ENCODE assay signal across 8 cellular contexts in the genomic region with DNA sequence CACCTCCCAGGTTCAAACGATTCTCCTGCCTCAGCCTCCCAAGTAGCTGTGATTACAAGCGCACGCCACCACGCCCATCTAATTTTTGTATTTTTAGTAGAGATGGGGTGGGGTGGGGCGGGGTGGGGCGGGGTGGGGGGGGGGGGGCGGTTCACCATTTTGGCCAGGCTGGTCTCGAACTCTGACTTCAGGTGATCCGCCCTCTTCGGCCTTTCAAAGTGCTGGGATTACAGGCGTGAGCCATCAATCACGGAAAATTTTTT. TPM values are rescaled to one million over a fixed set of nuclear protein-coding genes. Genes with fewer than 3 reads are reported as not detected.
DNase-seq lines count a peak whose midpoint lies in the region; ATAC-seq and TF ChIP-seq lines count a peak whose summit lies in the region.

No MANE protein-coding gene starts in this region.

- peak overlapping the region; percentile 11; the same call in 1 of the 2 replicates for H3K27ac ChIP-seq in VCaP

- no peak for ATAC-seq in HG02798 (IDR thresholded peaks at IDR 0.05; ENCODE audit: poor library complexity, unreplicated experiment)

- DNase-seq in GM12865 (ENCODE audit: low read depth): no peak
- no peak for DNase-seq in fibroblast of villous mesenchyme (ENCODE audit: low read depth)
- DNase-seq in retinal pigment epithelial cell (ENCODE audit: low read depth): no peak
- no peak for DNase-seq in NCI-H2171 treated with DMSO at 0.1 percent for 48 hours (lab: John Stamatoyannopoulos, UW)
- DNase-seq in mucosa of gallbladder (ENCODE audit: low spot score): no peak
- DNase-seq in DMS153 treated with DMSO at 0.1 percent for 48 hours (lab: John Stamatoyannopoulos, UW; ENCODE audit: unreplicated experiment): no peak

- H3K4me3 ChIP-seq in GM12865 (ENCODE audit: low read depth, low read length) (peak overlapping the region; percentile 68), fibroblast of villous mesenchyme (ENCODE audit: low read depth, low read length) (peak overlapping the region; percentile 94), retinal pigment epithelial cell (ENCODE audit: low read length) (peak overlapping the region; percentile 91)

- no peak for TF ChIP-seq CTCF in GM12865 (IDR thresholded peaks at IDR 0.05; ENCODE audit: insufficient read depth, low read depth, low read length, missing control alignments)
- no peak for TF ChIP-seq CTCF in VCaP (conservative IDR thresholded peaks at IDR 0.05)
- no peak for TF ChIP-seq CTCF in fibroblast of villous mesenchyme (IDR thresholded peaks at IDR 0.05; ENCODE audit: insufficient read depth, low read depth, low read length)
- TF ChIP-seq CTCF in retinal pigment epithelial cell (conservative IDR thresholded peaks at IDR 0.05; ENCODE audit: low read depth, low read length): no peak

RNA-seq across cellular contexts. Expression of gene DPP9, which starts 0.5 kb away (rescaled TPM):
- total RNA-seq in fibroblast of villous mesenchyme: 30.7 and 47.0 TPM in 2 replicates
- total RNA-seq in mucosa of gallbladder: 62.8 TPM

RNA-seq across cellular contexts. Expression of gene MYDGF, which starts 54.0 kb away (rescaled TPM):
- 179 and 205 TPM in 2 replicates for total RNA-seq in fibroblast of villous mesenchyme
- total RNA-seq in mucosa of gallbladder: 77.4 TPM
